14 cellular contexts compared by ENCODE assay signal in the genomic region with DNA sequence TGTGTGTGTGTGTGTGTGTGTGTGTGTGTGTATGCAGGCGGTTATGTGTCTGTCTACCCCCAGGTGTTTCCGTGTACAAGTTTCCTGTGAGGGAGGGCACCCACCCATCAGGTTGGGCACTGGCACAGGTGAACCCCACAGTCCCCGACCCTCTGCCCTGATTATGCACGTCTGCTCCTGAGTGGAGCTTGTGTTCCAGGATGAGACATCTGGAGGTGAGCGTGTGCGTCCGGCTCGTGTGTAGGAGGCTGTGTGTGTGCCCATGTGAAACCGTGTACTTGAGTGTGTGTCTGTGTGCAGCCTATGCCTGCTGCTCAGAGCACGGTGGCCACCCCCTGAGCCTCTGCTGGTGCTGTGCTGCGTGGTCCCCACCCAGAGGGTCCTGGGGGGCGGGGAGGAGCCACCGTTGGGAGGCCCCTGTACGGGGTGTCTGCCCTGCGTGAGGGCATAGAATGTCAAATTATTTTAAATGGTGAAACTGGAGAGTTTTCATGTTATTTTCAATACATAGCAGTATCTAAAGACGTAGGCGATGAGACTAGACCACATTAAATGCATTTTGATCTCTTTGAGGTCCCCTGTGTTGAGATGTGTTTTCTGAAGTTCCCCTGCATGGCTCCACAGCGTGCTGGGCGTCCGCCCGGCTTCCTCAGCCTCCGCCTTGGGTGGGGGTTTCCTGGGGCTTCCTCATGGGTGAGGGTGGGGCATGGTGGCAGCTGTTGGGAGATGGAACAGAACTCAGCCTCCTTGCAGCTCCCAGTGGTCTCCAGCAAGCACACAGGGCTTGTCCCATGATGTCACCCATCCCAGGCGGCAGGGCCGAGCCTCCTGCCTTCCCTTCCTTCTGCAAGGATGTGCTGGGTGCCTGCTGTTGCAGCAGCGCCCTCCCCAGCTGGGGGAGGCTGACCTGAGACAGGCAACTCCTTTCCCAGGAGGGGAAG. TPM values are rescaled to one million over a fixed set of nuclear protein-coding genes. Genes with fewer than 3 reads are reported as not detected.
DNase-seq lines count a peak whose midpoint lies in the region; ATAC-seq, FAIRE-seq and TF ChIP-seq lines count a peak whose summit lies in the region.
"Had no signal": no experiment of that assay in that cellular context is flagged by ENCODE, and none has a peak within 500 bp of the region (broad histone marks: within the 10 kb centered on the region; RNA-seq: fewer than 3 reads in every experiment).

No MANE protein-coding gene starts in this region.

- no peaks in the 10 kb centered on the region for H3K79me2 ChIP-seq in GM23338 (replicated peaks; ENCODE audit: insufficient read depth)
- no peaks in the 10 kb centered on the region for H3K79me2 ChIP-seq in astrocyte (ENCODE audit: insufficient read depth, low read length)

- H3K9me2 ChIP-seq in GM23338 (ENCODE audit: insufficient read depth): no peaks in the 10 kb centered on the region

- TF ChIP-seq CTCF in GM23338 (conservative IDR thresholded peaks at IDR 0.05; ENCODE audit: low read depth in 2 of 2) (peak in 1 of 2 experiments; percentile 18; a peak in 1 of 4 replicates), astrocyte (IDR thresholded peaks at IDR 0.05; ENCODE audit: insufficient read depth, low read depth, low read length) (no peak), osteocyte (IDR thresholded peaks at IDR 0.05) (no peak), endothelial cell (IDR thresholded peaks at IDR 0.05; ENCODE audit: unreplicated experiment) (no peak)

- H3K4me1 Mint-ChIP-seq in GM23338 (0 out of 3 replicates have a peak, but pooled peaks cover 4% of the 10 kb centered on the region), astrocyte (ENCODE audit: low read depth, unreplicated experiment) (no peaks in the 10 kb centered on the region), osteocyte (ENCODE audit: unreplicated experiment) (peaks cover 10% of the 10 kb centered on the region), endothelial cell (ENCODE audit: unreplicated experiment) (no peaks in the 10 kb centered on the region)

- no peak overlapping the region for H3K9ac ChIP-seq in astrocyte (ENCODE audit: low read length)

- no peak for DNase-seq in GM23338 (ENCODE audit: low spot score)
- peak; percentile 53 for DNase-seq in activated CD4-positive, alpha-beta T cell treated with anti-CD3 and anti-CD28 coated beads, Interleukin-2, amount 50 U/mL, for 1 hour
- no peak for DNase-seq in astrocyte (ENCODE audit: low read depth)
- DNase-seq in osteocyte (ENCODE audit: extremely low spot score, unreplicated experiment): peak; percentile 83
- no peak for DNase-seq in D341Med (ENCODE audit: low spot score)
- no peak for DNase-seq in endothelial cell (ENCODE audit: low spot score)
- DNase-seq: NCI-H2227 treated with DMSO at 0.1 percent for 48 hours, WERI-Rb-1 had no signal

- no peaks in the 10 kb centered on the region for H4K20me1 ChIP-seq in GM23338 (replicated peaks; ENCODE audit: insufficient read depth)
- H4K20me1 ChIP-seq in astrocyte (ENCODE audit: insufficient read depth, low read length): no peaks in the 10 kb centered on the region

- H3K9me3 ChIP-seq in astrocyte (ENCODE audit: insufficient read depth, low read depth, low read length): no peaks in the 10 kb centered on the region

- H3K4me3 Mint-ChIP-seq in GM23338 (no peak overlapping the region), astrocyte (ENCODE audit: unreplicated experiment) (peak overlapping the region; percentile 8), osteocyte (ENCODE audit: unreplicated experiment) (no peak overlapping the region), endothelial cell (ENCODE audit: unreplicated experiment) (no peak overlapping the region)
- H3K4me3 Mint-ChIP-seq: brain had no signal

- ATAC-seq in GM23338: peak; percentile 34; the same call in 2 of the 3 replicates
- ATAC-seq in HG03460 (IDR thresholded peaks at IDR 0.05; ENCODE audit: unreplicated experiment): no peak

- H3F3A ChIP-seq in GM23338 (replicated peaks; ENCODE audit: low read depth): no peaks in the 10 kb centered on the region

- H3K27me3 Mint-ChIP-seq in GM23338 (ENCODE audit: insufficient read depth, low read depth, poor library complexity) (peaks cover 3% of the 10 kb centered on the region), astrocyte (ENCODE audit: low read depth, unreplicated experiment) (peaks cover 16% of the 10 kb centered on the region), osteocyte (ENCODE audit: unreplicated experiment) (no peaks in the 10 kb centered on the region), endothelial cell (ENCODE audit: unreplicated experiment) (peaks cover 7% of the 10 kb centered on the region)
- H3K27me3 Mint-ChIP-seq: brain had no signal

- H3K27me3 ChIP-seq in GM23338 (ENCODE audit: insufficient read depth) (no peaks in the 10 kb centered on the region), astrocyte (ENCODE audit: insufficient read depth, low read length) (no peaks in the 10 kb centered on the region)

- H3K36me3 Mint-ChIP-seq in GM23338 (ENCODE audit: low read depth) (no peaks in the 10 kb centered on the region), astrocyte (ENCODE audit: low read depth, unreplicated experiment) (peaks cover 2% of the 10 kb centered on the region), osteocyte (ENCODE audit: unreplicated experiment) (no peaks in the 10 kb centered on the region), endothelial cell (ENCODE audit: low read depth, unreplicated experiment) (no peaks in the 10 kb centered on the region)
- H3K36me3 Mint-ChIP-seq: brain had no signal

- H3K4me2 ChIP-seq in GM23338 (no peak overlapping the region), astrocyte (ENCODE audit: low read length) (no peak overlapping the region)

- no peak for FAIRE-seq in astrocyte (lab: Jason Lieb, UNC)
- FAIRE-seq: D721Med, GM12891 had no signal

- no peaks in the 10 kb centered on the region; the same call in 2 of the 3 replicates for H3K9me3 Mint-ChIP-seq in GM23338
- peaks cover 2% of the 10 kb centered on the region for H3K9me3 Mint-ChIP-seq in astrocyte (ENCODE audit: unreplicated experiment)
- no peaks in the 10 kb centered on the region for H3K9me3 Mint-ChIP-seq in osteocyte (ENCODE audit: unreplicated experiment)
- H3K9me3 Mint-ChIP-seq in endothelial cell (ENCODE audit: unreplicated experiment): no peaks in the 10 kb centered on the region

- H3K27ac Mint-ChIP-seq in GM23338 (no peak overlapping the region), astrocyte (ENCODE audit: unreplicated experiment) (peak overlapping the region; percentile 58), osteocyte (ENCODE audit: unreplicated experiment) (no peak overlapping the region), endothelial cell (ENCODE audit: unreplicated experiment) (no peak overlapping the region)

- H3K4me1 ChIP-seq in GM23338 (ENCODE audit: insufficient read depth): no peaks in the 10 kb centered on the region
- no peaks in the 10 kb centered on the region for H3K4me1 ChIP-seq in astrocyte (ENCODE audit: insufficient read depth, low read length)

- no peaks in the 10 kb centered on the region for H3K36me3 ChIP-seq in GM23338 (ENCODE audit: insufficient read depth)
- no peaks in the 10 kb centered on the region for H3K36me3 ChIP-seq in astrocyte (ENCODE audit: insufficient read depth, low read length)
- H3K36me3 ChIP-seq: WERI-Rb-1 had no signal

- H3K27ac ChIP-seq in GM23338 (ENCODE audit: low read depth): no peak overlapping the region
- H3K27ac ChIP-seq in astrocyte (ENCODE audit: low read depth, low read length): no peak overlapping the region
- H3K27ac ChIP-seq: HL-60, WERI-Rb-1 had no signal

- no peak overlapping the region for H3K4me3 ChIP-seq in GM23338
- no peak overlapping the region for H3K4me3 ChIP-seq in astrocyte (ENCODE audit: insufficient read depth, low read depth, low read length)

- no peak overlapping the region for H2AFZ ChIP-seq in GM23338
- H2AFZ ChIP-seq in astrocyte (ENCODE audit: low read depth, low read length): no peak overlapping the region

TF ChIP-seq in GM23338, 12 proteins besides CTCF, POLR2A, EP300 and RAD21 (continues in another document):
- TF ChIP-seq EZH2 (IDR thresholded peaks at IDR 0.05; ENCODE audit: low read depth, unreplicated experiment): no peak
- TF ChIP-seq NANOG (IDR thresholded peaks at IDR 0.05; ENCODE audit: borderline replicate concordance): no peak
- TF ChIP-seq POLR2AphosphoS5 (IDR thresholded peaks at IDR 0.05; ENCODE audit: low read depth): no peak
- TF ChIP-seq, protein P1, sequence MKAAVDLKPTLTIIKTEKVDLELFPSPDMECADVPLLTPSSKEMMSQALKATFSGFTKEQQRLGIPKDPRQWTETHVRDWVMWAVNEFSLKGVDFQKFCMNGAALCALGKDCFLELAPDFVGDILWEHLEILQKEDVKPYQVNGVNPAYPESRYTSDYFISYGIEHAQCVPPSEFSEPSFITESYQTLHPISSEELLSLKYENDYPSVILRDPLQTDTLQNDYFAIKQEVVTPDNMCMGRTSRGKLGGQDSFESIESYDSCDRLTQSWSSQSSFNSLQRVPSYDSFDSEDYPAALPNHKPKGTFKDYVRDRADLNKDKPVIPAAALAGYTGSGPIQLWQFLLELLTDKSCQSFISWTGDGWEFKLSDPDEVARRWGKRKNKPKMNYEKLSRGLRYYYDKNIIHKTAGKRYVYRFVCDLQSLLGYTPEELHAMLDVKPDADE (IDR thresholded peaks at IDR 0.05): no peak
- no peak for TF ChIP-seq ZNF331 (CRISPR knock-in tag; IDR thresholded peaks at IDR 0.05; ENCODE audit: low read depth)

RNA-seq across cellular contexts. Expression of a gene that starts 43.4 kb away (rescaled TPM):
- total RNA-seq in GM23338 (2014; rRNA removed; shearing (Covaris generic)): 0.97 and 2.4 TPM in 2 replicates
- 0.42 and 0.61 TPM in 2 replicates for polyA plus RNA-seq in GM23338 (2016; fragmentation: Nextera tagmentation; extraction: Ambion mirVana)
- 1.2 and 1.3 TPM in 2 replicates for total RNA-seq in astrocyte
- total RNA-seq in osteocyte: 2.3 and 2.4 TPM in 2 replicates
- total RNA-seq in endothelial cell (ENCODE audit: unreplicated experiment): 0.56 TPM
- total RNA-seq: MCF 10A had no signal

Comparison
In these comparisons a context has a peak if more than half of its experiments do, and no peak if none do; other contexts are left out.
1. DNase-seq: peak in activated CD4-positive, alpha-beta T cell treated with anti-CD3 and anti-CD28 coated beads, Interleukin-2, amount 50 U/mL, for 1 hour (single experiment) and osteocyte (single experiment); none in GM23338 (single experiment), astrocyte (single experiment), D341Med (single experiment) and endothelial cell (single experiment).